In genomic region chr21:8428668-8429482, GRCh38 we compare ENCODE assay signal across 7 cellular contexts.
DNase-seq lines count a peak whose midpoint lies in the region; ATAC-seq, FAIRE-seq and TF ChIP-seq lines count a peak whose summit lies in the region.
"Not testable (repeated sequence)": the region's sequence is repeated elsewhere in the genome, so short reads cannot be mapped to it uniquely, and the experiment has no call there.

No MANE protein-coding gene starts in this region.

- H3K27me3 ChIP-seq in IMR-90 (ENCODE audit: control insufficient read depth, insufficient read depth, low read length); K562 (ENCODE audit: control insufficient read depth in 2 of 2, insufficient read depth in 2 of 2, low read length in 2 of 2): not testable (repeated sequence)

- H2AK5ac ChIP-seq in IMR-90 (ENCODE audit: low read depth, low read length), result not testable (repeated sequence)

- DNase-seq in IMR-90; K562 (ENCODE audit: extremely low read depth in 1 of 4, low spot score in 3 of 4); mucosa of descending colon: not testable (repeated sequence)

- H3K14ac ChIP-seq in IMR-90 (replicated peaks; ENCODE audit: low read depth, low read length), result not testable (repeated sequence)

- intact Hi-C loops in IMR-90 (cut with micrococcal nuclease); K562 (cut with micrococcal nuclease); mucosa of descending colon (cut with DNase I, micrococcal nuclease): not testable (repeated sequence)

- WGBS in IMR-90 (ENCODE audit: extremely low coverage in 2 of 2, insufficient read length in 1 of 2), 2 experiments, result no CpG with 5 or more reads among the region's 44 CpGs
- WGBS in K562 (ENCODE audit: insufficient coverage, low coverage, missing lambda C conversion rate), result no CpG with 5 or more reads among the region's 44 CpGs

- not testable (repeated sequence) for H4K20me1 ChIP-seq in IMR-90 (ENCODE audit: insufficient read depth, low read length); K562 (replicated peaks; ENCODE audit: control insufficient read depth, insufficient read depth, low read length)

- CTCF ChIA-PET in IMR-90 (lab: Yijun Ruan, JAX); K562 (lab: Yijun Ruan, JAX; ENCODE audit: low intra/inter-chr PET ratio): not testable (repeated sequence)

- dilution Hi-C loops in IMR-90 (cut with HindIII; ENCODE audit: low sequenced_read_pairs, unreplicated experiment), result not testable (repeated sequence)

- H3K9ac ChIP-seq in IMR-90 (ENCODE audit: low read depth, low read length); K562 (ENCODE audit: insufficient read depth in 1 of 2, low read depth in 2 of 2, low read length in 2 of 2): not testable (repeated sequence)

- H4K91ac ChIP-seq in IMR-90 (ENCODE audit: insufficient read depth, low read depth, low read length), result not testable (repeated sequence)

- H4K5ac ChIP-seq in IMR-90 (ENCODE audit: low read depth, low read length), result not testable (repeated sequence)

- not testable (repeated sequence) for TF ChIP-seq RAD21 in IMR-90 (IDR thresholded peaks at IDR 0.05; ENCODE audit: low read length); K562 (CRISPR knock-in tag; conservative IDR thresholded peaks at IDR 0.05 in 1 of 2, IDR thresholded peaks at IDR 0.05 in 1 of 2)

- H3K4me2 ChIP-seq in IMR-90 (ENCODE audit: low read depth, low read length); K562 (ENCODE audit: insufficient read depth, low read length): not testable (repeated sequence)

- POLR2A ChIA-PET in IMR-90 (lab: Charles Lee; ENCODE audit: unreplicated experiment); K562 (lab: Yijun Ruan, JAX): not testable (repeated sequence)

- H3K56ac ChIP-seq in IMR-90 (ENCODE audit: extremely low read depth, insufficient read depth, low read length), result not testable (repeated sequence)

- H2AFZ ChIP-seq in IMR-90 (replicated peaks; ENCODE audit: low read length, poor library complexity); K562 (ENCODE audit: low read depth, low read length): not testable (repeated sequence)

- not testable (repeated sequence) for H3K18ac ChIP-seq in IMR-90 (ENCODE audit: low read depth, low read length)

- FAIRE-seq in K562 (lab: Jason Lieb, UNC), result not testable (repeated sequence)

- H4K8ac ChIP-seq in IMR-90 (ENCODE audit: low read depth in 2 of 2, low read length in 2 of 2), result not testable (repeated sequence)

- H2BK5ac ChIP-seq in IMR-90 (ENCODE audit: low read depth, low read length, poor library complexity, severe bottlenecking), result not testable (repeated sequence)

- not testable (repeated sequence) for H3K4me1 ChIP-seq in IMR-90 (ENCODE audit: control insufficient read depth, insufficient read depth, low read length); K562 (replicated peaks in 1 of 2; ENCODE audit: control insufficient read depth in 2 of 2, insufficient read depth in 2 of 2, low read length in 2 of 2); mucosa of descending colon (ENCODE audit: low read depth)

- not testable (repeated sequence) for TF ChIP-seq EP300 in K562 (IDR thresholded peaks at IDR 0.05; ENCODE audit: low read length)

- not testable (repeated sequence) for H3K23ac ChIP-seq in IMR-90 (ENCODE audit: low read depth, low read length)

- not testable (repeated sequence) for H3K79me1 ChIP-seq in IMR-90 (ENCODE audit: low read depth in 1 of 2, low read length in 2 of 2)

- not testable (repeated sequence) for H2BK120ac ChIP-seq in IMR-90 (ENCODE audit: low read depth, low read length)

- H2BK15ac ChIP-seq in IMR-90 (ENCODE audit: low read depth, low read length), result not testable (repeated sequence)

- not testable (repeated sequence) for H3K4ac ChIP-seq in IMR-90 (ENCODE audit: low read depth, low read length)

- H3K36me3 ChIP-seq in IMR-90 (ENCODE audit: control insufficient read depth, insufficient read depth, low read length); K562 (ENCODE audit: control insufficient read depth, insufficient read depth, low read length); mucosa of descending colon (ENCODE audit: low read depth): not testable (repeated sequence)

- not testable (repeated sequence) for TF ChIP-seq CTCF in IMR-90 (conservative IDR thresholded peaks at IDR 0.05; ENCODE audit: low read depth, low read length); K562 (IDR thresholded peaks at IDR 0.05 in 2 of 3, conservative IDR thresholded peaks at IDR 0.05 in 1 of 3; ENCODE audit: insufficient read depth in 2 of 3, low read depth in 1 of 3, low read length in 3 of 3); mucosa of descending colon (IDR thresholded peaks at IDR 0.05)

- not testable (repeated sequence) for H3K4me3 ChIP-seq in IMR-90 (ENCODE audit: insufficient read depth, low read depth, low read length); K562; mucosa of descending colon

- H3K9me1 ChIP-seq in IMR-90 (ENCODE audit: insufficient read depth, low read length); K562 (ENCODE audit: control insufficient read depth, insufficient read depth, low read length): not testable (repeated sequence)

- H3K9me3 ChIP-seq in IMR-90 (ENCODE audit: control insufficient read depth, insufficient read depth, low read length); K562 (replicated peaks; ENCODE audit: control insufficient read depth, insufficient read depth, low read depth, low read length); mucosa of descending colon: not testable (repeated sequence)

- in situ Hi-C loops in IMR-90 (cut with MboI; ENCODE audit: low sequenced_read_pairs); K562 (cut with MboI): not testable (repeated sequence)

- H2BK20ac ChIP-seq in IMR-90 (ENCODE audit: low read depth, low read length), result not testable (repeated sequence)

- H2AK9ac ChIP-seq in IMR-90 (replicated peaks; ENCODE audit: low read depth, low read length, poor library complexity), result not testable (repeated sequence)

- H3K27ac ChIP-seq in IMR-90 (ENCODE audit: insufficient read depth, low read length); K562 (ENCODE audit: extremely low read depth, low read depth, low read length): not testable (repeated sequence)

- not testable (repeated sequence) for BruUV-seq in IMR-90 (replicated peaks; lab: Mats Ljungman, UMichigan); K562 (replicated peaks; lab: Mats Ljungman, UMichigan)

- TF ChIP-seq POLR2A in IMR-90 (IDR thresholded peaks at IDR 0.05; ENCODE audit: low read depth, low read length); K562 (conservative IDR thresholded peaks at IDR 0.05): not testable (repeated sequence)

- ATAC-seq in GM18873 (IDR thresholded peaks at IDR 0.05; ENCODE audit: low FRiP score, unreplicated experiment), result peak; percentile 72
- peak; percentile 75 for ATAC-seq in GM21390 (IDR thresholded peaks at IDR 0.05; ENCODE audit: unreplicated experiment)
- ATAC-seq in HG02759 (IDR thresholded peaks at IDR 0.05; ENCODE audit: unreplicated experiment), result peak; percentile 65
- peak; percentile 76 for ATAC-seq in HG03108 (IDR thresholded peaks at IDR 0.05; ENCODE audit: unreplicated experiment)
- peak; percentile 81 for ATAC-seq in IMR-90 (ENCODE audit: low read depth)
- peak; percentile 92 for ATAC-seq in K562
- ATAC-seq in mucosa of descending colon, result peak; percentile 80

- H3K79me2 ChIP-seq in K562 (ENCODE audit: control insufficient read depth, insufficient read depth, low read length), result not testable (repeated sequence)
